Comparison of ENCODE assay signal across 1 cellular context in the genomic region with DNA sequence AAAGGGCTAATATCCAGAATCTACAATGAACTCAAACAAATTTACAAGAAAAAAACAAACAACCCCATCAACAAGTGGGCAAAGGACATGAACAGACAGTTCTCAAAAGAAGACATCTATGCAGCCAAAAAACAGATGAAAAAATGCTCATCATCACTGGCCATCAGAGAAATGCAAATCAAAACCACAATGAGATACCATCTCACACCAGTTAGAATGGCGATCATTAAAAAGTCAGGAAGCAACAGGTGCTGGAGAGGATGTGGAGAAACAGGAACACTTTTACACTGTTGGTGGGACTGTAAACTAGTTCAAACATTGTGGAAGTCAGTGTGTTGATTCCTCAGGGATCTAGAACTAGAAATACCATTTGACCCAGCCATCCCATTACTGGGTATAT.
TF ChIP-seq lines count a peak whose summit lies in the region.
"Not testable (repeated sequence)": the region's sequence is repeated elsewhere in the genome, so short reads cannot be mapped to it uniquely, and the experiment has no call there.

No MANE protein-coding gene starts in this region.

- H3K27ac ChIP-seq in HEK293 (ENCODE audit: extremely low read depth, low read depth, low read length) = not testable (repeated sequence)

- H3K4me1 ChIP-seq in HEK293 (ENCODE audit: control insufficient read depth, insufficient read depth, low read length) = not testable (repeated sequence)

- POLR2A ChIA-PET in HEK293 (lab: Yijun Ruan, JAX) = not testable (repeated sequence)

- not testable (repeated sequence) for H3K36me3 ChIP-seq in HEK293 (ENCODE audit: control insufficient read depth in 2 of 2, insufficient read depth in 1 of 2, low read length in 2 of 2)

- not testable (repeated sequence) for H3K9me3 ChIP-seq in HEK293 (ENCODE audit: control insufficient read depth, insufficient read depth, low read depth, low read length)

- TF ChIP-seq CTCF in HEK293 (tag by site-specific recombination; IDR thresholded peaks at IDR 0.05) = not testable (repeated sequence)

- CTCF ChIA-PET in HEK293 (lab: Yijun Ruan, JAX) = not testable (repeated sequence)

- H3K4me3 ChIP-seq in HEK293 (ENCODE audit: low read depth, low read length) = not testable (repeated sequence)

TF ChIP-seq in HEK293, 187 proteins besides CTCF, POLR2A, EP300 and RAD21:
- TF ChIP-seq SCRT2 (tag by site-specific recombination; IDR thresholded peaks at IDR 0.05) = peak; percentile 93
- peak; percentile 89 for TF ChIP-seq SCRT1 (tag by site-specific recombination; IDR thresholded peaks at IDR 0.05; ENCODE audit: borderline replicate concordance)
